Comparison of ENCODE assay signal across 8 cellular contexts in genomic region chr4:75939890-75940691, GRCh38. TPM values are rescaled to one million over a fixed set of nuclear protein-coding genes. Genes with fewer than 3 reads are reported as not detected.
DNase-seq lines count a peak whose midpoint lies in the region; ATAC-seq and TF ChIP-seq lines count a peak whose summit lies in the region.

No MANE protein-coding gene starts in this region.

- H3K4me3 ChIP-seq in HFF-Myc (replicated peaks; ENCODE audit: low read depth, low read length) (peak overlapping the region; percentile 75), right lobe of liver (peak overlapping the region; percentile 88 to 93 (median 89))

- intact Hi-C loops in right lobe of liver (cut with DNase I), result no loop called here

- WGBS in right lobe of liver (ENCODE audit: insufficient coverage, low coverage, low lambda C conversion rate, missing lambda C conversion rate), result 0% methylated on average over 12 of the region's 67 CpGs

- H3K4me1 ChIP-seq in right lobe of liver, result peaks cover 0 to 8% (median 4%) of the 10 kb centered on the region in 4 donors

- H3K27me3 ChIP-seq in right lobe of liver, result no peaks in the 10 kb centered on the region

- no peaks in the 10 kb centered on the region for H3K9me3 ChIP-seq in right lobe of liver

- ATAC-seq in right lobe of liver, result peak; percentile 77 to 84 (median 78)

- no peak for TF ChIP-seq POLR2A in right lobe of liver (IDR thresholded peaks at IDR 0.05)

- TF ChIP-seq CTCF in HFF-Myc (IDR thresholded peaks at IDR 0.05; ENCODE audit: low read depth, low read length, missing control alignments), result no peak
- TF ChIP-seq CTCF in right lobe of liver (IDR thresholded peaks at IDR 0.05), result no peak

- DNase-seq in NCI-H1436 (lab: John Stamatoyannopoulos, UW) (peak; percentile 28), NCI-H1436 treated with DMSO at 0.1 percent for 48 hours (lab: John Stamatoyannopoulos, UW) (no peak), HFF-Myc (ENCODE audit: extremely low read depth, low read depth) (no peak), NAMALWA (ENCODE audit: low spot score) (peak; percentile 65), dedifferentiated amniotic fluid mesenchymal stem cell (ENCODE audit: extremely low spot score) (peak; percentile 28), right lobe of liver (peak; percentile 82 to 86 (median 85))
- peak; percentile 72 for DNase-seq in activated CD4-positive, alpha-beta T cell treated with anti-CD3 and anti-CD28 coated beads, Interleukin-2, amount 50 U/mL, for 1 hour
- DNase-seq in stimulated activated CD4-positive, alpha-beta T cell treated with anti-CD3 and anti-CD28 coated beads, Interleukin-4, amount 100 ng/mL, for 4 hours, result peak; percentile 72 to 78

- peak overlapping the region; percentile 72 to 89 (median 76) for H3K27ac ChIP-seq in right lobe of liver

- H3K36me3 ChIP-seq in right lobe of liver, result peaks cover 0 to 18% (median 0%) of the 10 kb centered on the region in 4 donors

RNA-seq across cellular contexts. Expression of gene NAAA, which starts 0.7 kb away (rescaled TPM):
- total RNA-seq in right lobe of liver, result 10 to 100 TPM; 24.2 to 80.7 (median 41.9) TPM

RNA-seq across cellular contexts. Expression of gene PPEF2, which starts 37.8 kb away (rescaled TPM):
- total RNA-seq in right lobe of liver, result not detected

RNA-seq across cellular contexts. Expression of gene SDAD1, which starts 50.7 kb away (rescaled TPM):
- 10 to 100 TPM; 11.6 to 21.3 (median 17.2) TPM for total RNA-seq in right lobe of liver

Comparison
In these comparisons a context has a peak if more than half of its experiments do, and no peak if none do; other contexts are left out.
1. DNase-seq: peak in NCI-H1436 (single experiment), NAMALWA (single experiment), activated CD4-positive, alpha-beta T cell treated with anti-CD3 and anti-CD28 coated beads, Interleukin-2, amount 50 U/mL, for 1 hour (single experiment), dedifferentiated amniotic fluid mesenchymal stem cell (single experiment), right lobe of liver (3 of 3) and stimulated activated CD4-positive, alpha-beta T cell treated with anti-CD3 and anti-CD28 coated beads, Interleukin-4, amount 100 ng/mL, for 4 hours (2 of 2); none in NCI-H1436 treated with DMSO at 0.1 percent for 48 hours (single experiment) and HFF-Myc (single experiment).